11 cellular contexts compared by ENCODE assay signal in genomic region chr6:53151676-53152075, GRCh38. TPM values are rescaled to one million over a fixed set of nuclear protein-coding genes. Genes with fewer than 3 reads are reported as not detected.
DNase-seq lines count a peak whose midpoint lies in the region; ATAC-seq and TF ChIP-seq lines count a peak whose summit lies in the region.
"Had no signal": no experiment of that assay in that cellular context is flagged by ENCODE, and none has a peak within 500 bp of the region (broad histone marks: within the 10 kb centered on the region; RNA-seq: fewer than 3 reads in every experiment).

No MANE protein-coding gene starts in this region.

- no peak overlapping the region for H3K4me2 ChIP-seq in neural progenitor cell
- H3K4me2 ChIP-seq in neuronal stem cell (ENCODE audit: insufficient read depth, low read length, poor library complexity, severe bottlenecking), result no peak overlapping the region

- no peaks in the 10 kb centered on the region for H3K79me2 ChIP-seq in neural progenitor cell (ENCODE audit: low read depth)

- H3K4me3 Mint-ChIP-seq in activated CD4-positive, alpha-beta memory T cell treated with anti-CD3 and anti-CD28 coated beads for 36 hours, result no peak overlapping the region
- no peak overlapping the region for H3K4me3 Mint-ChIP-seq in activated CD4-positive, alpha-beta memory T cell treated with anti-CD3 and anti-CD28 coated beads, Interleukin-2, amount 10 ng/mL, durations not matched to agents 7 days and 5 days
- H3K4me3 Mint-ChIP-seq in neural progenitor cell, result no peak overlapping the region
- H3K4me3 Mint-ChIP-seq: activated CD8-positive, alpha-beta memory T cell treated with anti-CD3 and anti-CD28 coated beads, Interleukin-2, amount 10 ng/mL, durations not matched to agents 7 days and 5 days; CD4-positive, alpha-beta T cell had no signal

- H2BK12ac ChIP-seq in neuronal stem cell (ENCODE audit: low read length), result no peak overlapping the region

- CTCF ChIA-PET in activated CD4-positive, alpha-beta memory T cell treated with anti-CD3 and anti-CD28 coated beads for 36 hours (lab: Charles Lee), result interaction anchor here (1.1 kb wide), 1 partner anchor 328 kb away, joined by 3 read pairs; no protein-coding TSS in a partner anchor
- CTCF ChIA-PET in activated CD4-positive, alpha-beta memory T cell treated with anti-CD3 and anti-CD28 coated beads, Interleukin-2, amount 10 ng/mL, durations not matched to agents 7 days and 5 days (lab: Charles Lee), result no interaction called here

- no peaks in the 10 kb centered on the region for H3K36me3 Mint-ChIP-seq in activated CD4-positive, alpha-beta memory T cell treated with anti-CD3 and anti-CD28 coated beads for 36 hours
- H3K36me3 Mint-ChIP-seq in activated CD4-positive, alpha-beta memory T cell treated with anti-CD3 and anti-CD28 coated beads, Interleukin-2, amount 10 ng/mL, durations not matched to agents 7 days and 5 days (ENCODE audit: low read depth), result no peaks in the 10 kb centered on the region
- no peaks in the 10 kb centered on the region for H3K36me3 Mint-ChIP-seq in neural progenitor cell
- H3K36me3 Mint-ChIP-seq: activated CD8-positive, alpha-beta memory T cell treated with anti-CD3 and anti-CD28 coated beads, Interleukin-2, amount 10 ng/mL, durations not matched to agents 7 days and 5 days had no signal

- ATAC-seq in HG02973 (IDR thresholded peaks at IDR 0.05; ENCODE audit: unreplicated experiment) (peak; percentile 59), HG02610 (IDR thresholded peaks at IDR 0.05; ENCODE audit: unreplicated experiment) (no peak)
- ATAC-seq: activated CD8-positive, alpha-beta memory T cell treated with anti-CD3 and anti-CD28 coated beads, Interleukin-2, amount 10 ng/mL, durations not matched to agents 7 days and 5 days; lower lobe of right lung had no signal

- H3K36me3 ChIP-seq in neural progenitor cell (no peaks in the 10 kb centered on the region), neuronal stem cell (replicated peaks in 1 of 2; ENCODE audit: control insufficient read depth in 2 of 2, insufficient read depth in 2 of 2, low read length in 2 of 2) (no peaks in the 10 kb centered on the region)
- H3K36me3 ChIP-seq: lower lobe of right lung had no signal

- H3K9me3 ChIP-seq in neural progenitor cell (ENCODE audit: low read depth) (no peaks in the 10 kb centered on the region), neuronal stem cell (replicated peaks in 1 of 2; ENCODE audit: control insufficient read depth in 2 of 2, insufficient read depth in 1 of 2, low read depth in 1 of 2, low read length in 2 of 2) (no peaks in the 10 kb centered on the region)
- H3K9me3 ChIP-seq: lower lobe of right lung had no signal

- H2AK5ac ChIP-seq in neuronal stem cell (ENCODE audit: low read depth, low read length), result no peak overlapping the region

- peak; percentile 22 for DNase-seq in activated CD4-positive, alpha-beta memory T cell treated with anti-CD3 and anti-CD28 coated beads for 36 hours
- DNase-seq in activated CD4-positive, alpha-beta memory T cell treated with anti-CD3 and anti-CD28 coated beads, Interleukin-2, amount 10 ng/mL, durations not matched to agents 7 days and 5 days, result no peak
- DNase-seq in UCSD-AML1 (lab: John Stamatoyannopoulos, UW; ENCODE audit: unreplicated experiment) (peak; percentile 17), neural progenitor cell (ENCODE audit: low spot score) (peak; percentile 37), middle frontal gyrus (ENCODE audit: extremely low spot score, low spot score) (no peak), neuronal stem cell (ENCODE audit: low spot score) (no peak)
- DNase-seq: activated CD8-positive, alpha-beta memory T cell treated with anti-CD3 and anti-CD28 coated beads, Interleukin-2, amount 10 ng/mL, durations not matched to agents 7 days and 5 days; CD4-positive, alpha-beta T cell; lower lobe of right lung had no signal

- no peaks in the 10 kb centered on the region for H3K9me3 Mint-ChIP-seq in activated CD4-positive, alpha-beta memory T cell treated with anti-CD3 and anti-CD28 coated beads for 36 hours
- H3K9me3 Mint-ChIP-seq in activated CD4-positive, alpha-beta memory T cell treated with anti-CD3 and anti-CD28 coated beads, Interleukin-2, amount 10 ng/mL, durations not matched to agents 7 days and 5 days, result no peaks in the 10 kb centered on the region
- H3K9me3 Mint-ChIP-seq in neural progenitor cell, result no peaks in the 10 kb centered on the region
- H3K9me3 Mint-ChIP-seq: CD4-positive, alpha-beta T cell had no signal

- no peak overlapping the region for H3K27ac ChIP-seq in neural progenitor cell
- no peak overlapping the region for H3K27ac ChIP-seq in neuronal stem cell (replicated peaks; ENCODE audit: low read length)
- H3K27ac ChIP-seq: lower lobe of right lung had no signal

- H3K4ac ChIP-seq in neuronal stem cell (ENCODE audit: low read length), result no peak overlapping the region

- H4K20me1 ChIP-seq in neural progenitor cell (ENCODE audit: low read depth), result no peaks in the 10 kb centered on the region

- H3K4me1 ChIP-seq in neural progenitor cell (no peaks in the 10 kb centered on the region), neuronal stem cell (ENCODE audit: control insufficient read depth in 2 of 2, insufficient read depth in 1 of 2, low read depth in 1 of 2, low read length in 2 of 2) (no peaks in the 10 kb centered on the region)
- H3K4me1 ChIP-seq: lower lobe of right lung had no signal

- H3K27me3 Mint-ChIP-seq in activated CD4-positive, alpha-beta memory T cell treated with anti-CD3 and anti-CD28 coated beads for 36 hours, result peaks cover 1% of the 10 kb centered on the region
- peaks cover 10% of the 10 kb centered on the region for H3K27me3 Mint-ChIP-seq in activated CD4-positive, alpha-beta memory T cell treated with anti-CD3 and anti-CD28 coated beads, Interleukin-2, amount 10 ng/mL, durations not matched to agents 7 days and 5 days
- peaks cover 6% of the 10 kb centered on the region for H3K27me3 Mint-ChIP-seq in neural progenitor cell (ENCODE audit: insufficient read depth, low read depth)

- H3K18ac ChIP-seq in neuronal stem cell (ENCODE audit: low read length), result no peak overlapping the region

- H3K79me1 ChIP-seq in neuronal stem cell (ENCODE audit: low read depth, low read length), result no peaks in the 10 kb centered on the region

- H2AFZ ChIP-seq in neural progenitor cell (replicated peaks) (no peak overlapping the region), neuronal stem cell (ENCODE audit: low read length) (no peak overlapping the region)

- intact Hi-C loops in activated CD4-positive, alpha-beta memory T cell treated with anti-CD3 and anti-CD28 coated beads for 36 hours (cut with micrococcal nuclease), result no loop called here

- no peak overlapping the region for H4K8ac ChIP-seq in neuronal stem cell (ENCODE audit: low read depth, low read length)

- no peak overlapping the region for H2BK5ac ChIP-seq in neuronal stem cell (ENCODE audit: low read length)

- H3K23ac ChIP-seq in neuronal stem cell (ENCODE audit: low read depth, low read length, poor library complexity), result no peak overlapping the region

- TF ChIP-seq CTCF in neural progenitor cell (IDR thresholded peaks at IDR 0.05), result peak; percentile 56

- no peak overlapping the region for H2BK15ac ChIP-seq in neuronal stem cell (ENCODE audit: low read length)

- no peak overlapping the region for H2BK120ac ChIP-seq in neuronal stem cell (ENCODE audit: low read depth, low read length)

- H3K27ac Mint-ChIP-seq in activated CD4-positive, alpha-beta memory T cell treated with anti-CD3 and anti-CD28 coated beads for 36 hours, result no peak overlapping the region
- no peak overlapping the region for H3K27ac Mint-ChIP-seq in activated CD4-positive, alpha-beta memory T cell treated with anti-CD3 and anti-CD28 coated beads, Interleukin-2, amount 10 ng/mL, durations not matched to agents 7 days and 5 days
- H3K27ac Mint-ChIP-seq in neural progenitor cell, result no peak overlapping the region
- H3K27ac Mint-ChIP-seq: activated CD8-positive, alpha-beta memory T cell treated with anti-CD3 and anti-CD28 coated beads, Interleukin-2, amount 10 ng/mL, durations not matched to agents 7 days and 5 days; CD4-positive, alpha-beta T cell had no signal

- no peaks in the 10 kb centered on the region for H3F3A ChIP-seq in neural progenitor cell (ENCODE audit: low read depth)

- WGBS in neuronal stem cell (ENCODE audit: extremely low coverage in 2 of 2, insufficient read length in 2 of 2, insufficient replicate concordance in 1 of 2), 2 donors, result no CpG with 5 or more reads among the region's 3 CpGs

- H3K4me1 Mint-ChIP-seq in activated CD4-positive, alpha-beta memory T cell treated with anti-CD3 and anti-CD28 coated beads for 36 hours (ENCODE audit: low read depth), result no peaks in the 10 kb centered on the region
- H3K4me1 Mint-ChIP-seq in activated CD4-positive, alpha-beta memory T cell treated with anti-CD3 and anti-CD28 coated beads, Interleukin-2, amount 10 ng/mL, durations not matched to agents 7 days and 5 days, result no peaks in the 10 kb centered on the region
- no peaks in the 10 kb centered on the region for H3K4me1 Mint-ChIP-seq in neural progenitor cell
- H3K4me1 Mint-ChIP-seq: activated CD8-positive, alpha-beta memory T cell treated with anti-CD3 and anti-CD28 coated beads, Interleukin-2, amount 10 ng/mL, durations not matched to agents 7 days and 5 days had no signal

- no peak overlapping the region for H4K91ac ChIP-seq in neuronal stem cell (ENCODE audit: low read depth, low read length, poor library complexity)

- H3K27me3 ChIP-seq in neural progenitor cell, result no peaks in the 10 kb centered on the region
- no peaks in the 10 kb centered on the region for H3K27me3 ChIP-seq in neuronal stem cell (ENCODE audit: control insufficient read depth in 3 of 3, insufficient read depth in 3 of 3, low read depth in 1 of 3, low read length in 3 of 3)

- no peak overlapping the region for H3K14ac ChIP-seq in neuronal stem cell (ENCODE audit: low read length)

- H3K9ac ChIP-seq in neural progenitor cell, result no peak overlapping the region
- H3K9ac ChIP-seq in neuronal stem cell (ENCODE audit: low read depth, low read length, poor library complexity), result no peak overlapping the region

- POLR2A ChIA-PET in activated CD4-positive, alpha-beta memory T cell treated with anti-CD3 and anti-CD28 coated beads for 36 hours (lab: Charles Lee), result no interaction called here
- POLR2A ChIA-PET in activated CD4-positive, alpha-beta memory T cell treated with anti-CD3 and anti-CD28 coated beads, Interleukin-2, amount 10 ng/mL, durations not matched to agents 7 days and 5 days (lab: Charles Lee), result no interaction called here

- no peak overlapping the region for H3K4me3 ChIP-seq in neural progenitor cell
- no peak overlapping the region for H3K4me3 ChIP-seq in neuronal stem cell (ENCODE audit: low read length in 2 of 2)
- H3K4me3 ChIP-seq: lower lobe of right lung had no signal

RNA-seq across cellular contexts. Expression of gene GCM1, which starts 3.0 kb away (rescaled TPM):
- not detected for total RNA-seq in activated CD4-positive, alpha-beta memory T cell treated with anti-CD3 and anti-CD28 coated beads for 36 hours
- under 1 TPM in 1 of 2 experiments, not detected in 1; 0.10 TPM for total RNA-seq in activated CD4-positive, alpha-beta memory T cell treated with anti-CD3 and anti-CD28 coated beads, Interleukin-2, amount 10 ng/mL, durations not matched to agents 7 days and 5 days
- not detected in 2 replicates for total RNA-seq in neural progenitor cell (ENCODE audit: low replicate concordance)
- polyA plus RNA-seq in neuronal stem cell (2013, experiment 1 of 2), result 0.01 TPM
- 0.06 TPM for polyA plus RNA-seq in neuronal stem cell (2013, experiment 2 of 2)
- total RNA-seq: lower lobe of right lung had no signal

Comparison
In these comparisons a context has a peak if more than half of its experiments do, and no peak if none do; other contexts are left out.
1. DNase-seq: peak in activated CD4-positive, alpha-beta memory T cell treated with anti-CD3 and anti-CD28 coated beads for 36 hours (single experiment), UCSD-AML1 (single experiment) and neural progenitor cell (single experiment); none in activated CD4-positive, alpha-beta memory T cell treated with anti-CD3 and anti-CD28 coated beads, Interleukin-2, amount 10 ng/mL, durations not matched to agents 7 days and 5 days (single experiment), middle frontal gyrus (single experiment) and neuronal stem cell (single experiment).